Comparison of ENCODE assay signal across 1 cellular context in the genomic region with DNA sequence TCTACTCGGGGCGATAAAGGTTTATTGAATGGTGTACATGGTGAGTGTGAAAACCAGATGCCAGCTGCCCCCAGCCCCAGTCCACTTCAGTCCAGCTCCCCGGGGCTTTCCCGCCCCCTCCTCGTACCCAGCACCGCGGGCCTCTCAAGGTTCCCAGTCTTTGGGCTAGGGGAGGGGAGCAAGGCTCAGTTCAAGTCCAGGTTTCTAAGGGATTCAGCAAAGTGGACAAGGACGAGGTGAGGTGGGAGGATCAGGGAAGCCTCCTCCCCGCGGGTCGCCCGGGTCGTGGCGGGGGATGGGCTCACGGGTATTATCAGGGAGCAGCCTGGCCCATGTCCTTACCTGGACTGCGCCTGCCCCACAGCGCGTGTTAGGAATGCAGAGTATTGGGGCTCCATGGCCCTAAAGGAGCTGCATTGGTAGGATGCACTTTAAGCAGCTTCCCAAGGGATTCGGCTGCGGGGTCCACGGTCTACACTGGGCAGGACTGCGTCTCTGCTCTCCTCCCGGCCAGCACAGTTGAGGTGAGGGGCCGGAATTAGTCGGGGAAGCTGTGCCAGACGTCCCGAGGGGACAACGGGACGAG.
TF ChIP-seq lines count a peak whose summit lies in the region.

No MANE protein-coding gene starts in this region.

TF ChIP-seq in HEK293, 187 proteins besides CTCF, POLR2A, EP300 and RAD21 (continued from another document):
- TF ChIP-seq, protein P1, sequence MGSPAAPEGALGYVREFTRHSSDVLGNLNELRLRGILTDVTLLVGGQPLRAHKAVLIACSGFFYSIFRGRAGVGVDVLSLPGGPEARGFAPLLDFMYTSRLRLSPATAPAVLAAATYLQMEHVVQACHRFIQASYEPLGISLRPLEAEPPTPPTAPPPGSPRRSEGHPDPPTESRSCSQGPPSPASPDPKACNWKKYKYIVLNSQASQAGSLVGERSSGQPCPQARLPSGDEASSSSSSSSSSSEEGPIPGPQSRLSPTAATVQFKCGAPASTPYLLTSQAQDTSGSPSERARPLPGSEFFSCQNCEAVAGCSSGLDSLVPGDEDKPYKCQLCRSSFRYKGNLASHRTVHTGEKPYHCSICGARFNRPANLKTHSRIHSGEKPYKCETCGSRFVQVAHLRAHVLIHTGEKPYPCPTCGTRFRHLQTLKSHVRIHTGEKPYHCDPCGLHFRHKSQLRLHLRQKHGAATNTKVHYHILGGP (tag by site-specific recombination; IDR thresholded peaks at IDR 0.05) = no peak
- TF ChIP-seq ZNF626 (tag by site-specific recombination; IDR thresholded peaks at IDR 0.05) (no peak), ZFHX2 (tag by site-specific recombination; conservative IDR thresholded peaks at IDR 0.05) (no peak), ZNF426 (tag by site-specific recombination; IDR thresholded peaks at IDR 0.05) (no peak), TCF7L2 (IDR thresholded peaks at IDR 0.05; ENCODE audit: borderline replicate concordance, low read depth, low read length) (no peak), ZNF157 (tag by site-specific recombination; IDR thresholded peaks at IDR 0.05) (no peak), ZNF837 (tag by site-specific recombination; IDR thresholded peaks at IDR 0.05) (no peak), ZNF514 (tag by site-specific recombination; IDR thresholded peaks at IDR 0.05) (no peak), ZNF48 (tag by site-specific recombination; IDR thresholded peaks at IDR 0.05) (no peak), ZNF791 (tag by site-specific recombination; IDR thresholded peaks at IDR 0.05) (no peak), ZNF121 (tag by site-specific recombination; IDR thresholded peaks at IDR 0.05) (no peak), ZNF354C (tag by site-specific recombination; IDR thresholded peaks at IDR 0.05; ENCODE audit: borderline replicate concordance, low read depth) (no peak), ZNF174 (tag by site-specific recombination; IDR thresholded peaks at IDR 0.05) (no peak)
